In genomic region chr17:5111402-5112204, GRCh38 we compare ENCODE assay signal across 1 cellular context.
A peak's percentile ranks its signal among the peaks of the same experiment; 100 is the strongest.
TF ChIP-seq lines count a peak whose summit lies in the region.

Gene ZNF232, minus strand, starts transcription at chr17:5111878. Its CDS starts 56 bp downstream, at chr17:5111822.

TF ChIP-seq in K562, 482 proteins besides CTCF, POLR2A, EP300 and RAD21 (continued from another document and continues in another):
- TF ChIP-seq DMBX1 (CRISPR knock-in tag; IDR thresholded peaks at IDR 0.05; ENCODE audit: borderline replicate concordance) (no peak), ZNF830 (CRISPR knock-in tag; IDR thresholded peaks at IDR 0.05) (no peak), ZNF263 (CRISPR knock-in tag; IDR thresholded peaks at IDR 0.05; ENCODE audit: borderline replicate concordance) (no peak), ZZZ3 (IDR thresholded peaks at IDR 0.05) (no peak), MYC (IDR thresholded peaks at IDR 0.05; ENCODE audit: low read depth, low read length) (peak; percentile 84), MYC (CRISPR knock-in tag; IDR thresholded peaks at IDR 0.05; ENCODE audit: borderline replicate concordance, low read depth) (no peak), GATA2 (CRISPR knock-in tag; IDR thresholded peaks at IDR 0.05) (no peak), ELF2 (CRISPR knock-in tag; IDR thresholded peaks at IDR 0.05) (no peak), ZNF77 (CRISPR knock-in tag; IDR thresholded peaks at IDR 0.05) (no peak), GATAD2A (IDR thresholded peaks at IDR 0.05) (no peak), ZNF143 (CRISPR knock-in tag; IDR thresholded peaks at IDR 0.05) (peak; percentile 87), ZNF280A (IDR thresholded peaks at IDR 0.05; ENCODE audit: low read depth, partially characterized antibody) (no peak), HMG20A (CRISPR knock-in tag; conservative IDR thresholded peaks at IDR 0.05) (no peak), STAT6 (CRISPR knock-in tag; IDR thresholded peaks at IDR 0.05) (no peak), SOX6 (IDR thresholded peaks at IDR 0.05) (no peak), NFE2L1 (tag; IDR thresholded peaks at IDR 0.05; ENCODE audit: borderline replicate concordance, low read depth) (no peak), TAF9B (IDR thresholded peaks at IDR 0.05; ENCODE audit: partially characterized antibody) (no peak), GTF3C2 (IDR thresholded peaks at IDR 0.05; ENCODE audit: borderline replicate concordance, extremely low read depth, insufficient read length) (no peak), NONO (IDR thresholded peaks at IDR 0.05; ENCODE audit: low read depth in 2 of 2, low read length in 1 of 2) (0 out of 4 replicates have a peak, but pooled peaks of 1 of the 2 experiments have one; percentile 22), ZNF274 (IDR thresholded peaks at IDR 0.05; ENCODE audit: borderline replicate concordance, low read depth, low read length) (no peak), ZNF175 (CRISPR knock-in tag; IDR thresholded peaks at IDR 0.05; ENCODE audit: low read depth) (no peak), HMGXB4 (CRISPR knock-in tag; IDR thresholded peaks at IDR 0.05) (no peak), ZNF668 (CRISPR knock-in tag; IDR thresholded peaks at IDR 0.05) (no peak), U2AF2 (optimal IDR thresholded peaks at IDR 0.05; ENCODE audit: low read depth, low read length) (no peak), MNT (conservative IDR thresholded peaks at IDR 0.05) (peak; percentile 66 to 85), AFF4 (CRISPR knock-in tag; IDR thresholded peaks at IDR 0.05) (no peak), KDM1A (IDR thresholded peaks at IDR 0.05) (no peak), SIN3A (IDR thresholded peaks at IDR 0.05; ENCODE audit: borderline replicate concordance in 2 of 2, control insufficient read depth in 1 of 2, low read depth in 2 of 2, low read length in 2 of 2) (no peak), USF2 (CRISPR knock-in tag; IDR thresholded peaks at IDR 0.05) (peak; percentile 69), ZNF766 (CRISPR knock-in tag; conservative IDR thresholded peaks at IDR 0.05) (no peak), CEBPG (CRISPR knock-in tag; IDR thresholded peaks at IDR 0.05) (no peak), CEBPG (tag; conservative IDR thresholded peaks at IDR 0.05 in 1 of 2, IDR thresholded peaks at IDR 0.05 in 1 of 2) (no peak), BRD9 (IDR thresholded peaks at IDR 0.05; ENCODE audit: low read depth, partially characterized antibody) (no peak), BCLAF1 (IDR thresholded peaks at IDR 0.05; ENCODE audit: borderline replicate concordance in 1 of 2, control insufficient read depth in 1 of 2, low read depth in 2 of 2, low read length in 1 of 2) (no peak), NFIC (IDR thresholded peaks at IDR 0.05) (no peak), MXI1 (IDR thresholded peaks at IDR 0.05; ENCODE audit: low read depth, low read length) (peak; percentile 30; the same call in 1 of the 2 replicates), ZBED1 (IDR thresholded peaks at IDR 0.05) (no peak), PHF8 (IDR thresholded peaks at IDR 0.05; ENCODE audit: borderline replicate concordance, low read length) (peak; percentile 71; the same call in 1 of the 2 replicates), TRIM28 (IDR thresholded peaks at IDR 0.05) (no peak), CXXC5 (CRISPR knock-in tag; IDR thresholded peaks at IDR 0.05) (peak; percentile 77), DLX4 (CRISPR knock-in tag; IDR thresholded peaks at IDR 0.05) (no peak), HDAC3 (IDR thresholded peaks at IDR 0.05; ENCODE audit: borderline replicate concordance, partially characterized antibody) (no peak), ZNF253 (CRISPR knock-in tag; conservative IDR thresholded peaks at IDR 0.05) (no peak), HDAC2 (IDR thresholded peaks at IDR 0.05) (no peak), ZNF324 (CRISPR knock-in tag; IDR thresholded peaks at IDR 0.05) (no peak), ELF1 (tag; IDR thresholded peaks at IDR 0.05) (peak; percentile 73), SETDB1 (IDR thresholded peaks at IDR 0.05; ENCODE audit: low read length) (no peak), PHF21A (IDR thresholded peaks at IDR 0.05; ENCODE audit: borderline replicate concordance, low read depth) (no peak)
